Comparison of ENCODE assay signal across 8 cellular contexts in genomic region chr7:134778941-134779740, GRCh38. TPM values are rescaled to one million over a fixed set of nuclear protein-coding genes. Genes with fewer than 3 reads are reported as not detected.
DNase-seq lines count a peak whose midpoint lies in the region; ATAC-seq, FAIRE-seq and TF ChIP-seq lines count a peak whose summit lies in the region.

Gene CALD1 (plus strand): TSS chr7:134779634. CDS start chr7:134867734, 88,100 bp downstream.

- FAIRE-seq in keratinocyte (lab: Jason Lieb, UNC), result peak; percentile 99

- no peaks in the 10 kb centered on the region for H3K4me1 Mint-ChIP-seq in activated T-cell treated with anti-CD3 and anti-CD28 coated beads, Interleukin-2, amount 50 U/mL, for 4 hours (ENCODE audit: low read depth)
- no peaks in the 10 kb centered on the region for H3K4me1 Mint-ChIP-seq in immature natural killer cell

- peaks cover 46% of the 10 kb centered on the region for H3F3A ChIP-seq in smooth muscle cell (ENCODE audit: low read depth)

- dilution Hi-C loops in keratinocyte (cut with MboI; ENCODE audit: extremely low pct_ligation_motif_present, low sequenced_read_pairs), result no loop called here

- H3K9me1 ChIP-seq in keratinocyte (ENCODE audit: control insufficient read depth, extremely low read depth, insufficient read depth, low read length), result no peaks in the 10 kb centered on the region

- peaks cover under 1 to 9% of the 10 kb centered on the region in 2 experiments for H3K36me3 ChIP-seq in keratinocyte (ENCODE audit: control insufficient read depth in 2 of 2, extremely low read depth in 1 of 2, insufficient read depth in 2 of 2, low read length in 2 of 2)
- H3K36me3 ChIP-seq in smooth muscle cell (ENCODE audit: low read depth), result no peaks in the 10 kb centered on the region

- peak within 1 kb of the TSS; percentile 95 for H3K4me2 ChIP-seq in keratinocyte (ENCODE audit: control insufficient read depth, extremely low read depth, insufficient read depth, low read depth, low read length)
- H3K4me2 ChIP-seq in smooth muscle cell, result peak within 1 kb of the TSS; percentile 93

- peak within 1 kb of the TSS; percentile 55 for H2AFZ ChIP-seq in keratinocyte (ENCODE audit: control insufficient read depth, low read length)
- H2AFZ ChIP-seq in smooth muscle cell (ENCODE audit: low read depth), result no peak within 1 kb of the TSS

- TF ChIP-seq CTCF in choroid plexus epithelial cell (conservative IDR thresholded peaks at IDR 0.05; ENCODE audit: low read depth, low read length) (no peak), keratinocyte (optimal IDR thresholded peaks at IDR 0.05 in 1 of 3, IDR thresholded peaks at IDR 0.05 in 1 of 3, conservative IDR thresholded peaks at IDR 0.05 in 1 of 3; ENCODE audit: extremely low read depth in 1 of 3, insufficient read depth in 2 of 3, low read length in 3 of 3) (no peak), smooth muscle cell (IDR thresholded peaks at IDR 0.05; ENCODE audit: borderline replicate concordance, insufficient read depth, poor library complexity, severe bottlenecking) (no peak)

- WGBS in smooth muscle cell (ENCODE audit: low lambda C conversion rate), result 9% methylated on average over 15 of the region's 15 CpGs

- H3K27ac ChIP-seq in keratinocyte (ENCODE audit: control insufficient read depth, insufficient read depth, low read length) (peak within 1 kb of the TSS; percentile 86), smooth muscle cell (ENCODE audit: low read depth) (peak within 1 kb of the TSS; percentile 92)

- no peak within 1 kb of the TSS for H3K27ac Mint-ChIP-seq in immature natural killer cell

- no peaks in the 10 kb centered on the region for H4K20me1 ChIP-seq in keratinocyte (ENCODE audit: control insufficient read depth, extremely low read depth, insufficient read depth, low read length)
- peaks cover 47% of the 10 kb centered on the region for H4K20me1 ChIP-seq in smooth muscle cell (ENCODE audit: low read depth)

- H3K9me3 Mint-ChIP-seq in activated T-cell treated with anti-CD3 and anti-CD28 coated beads, Interleukin-2, amount 50 U/mL, for 4 hours, result no peaks in the 10 kb centered on the region
- H3K9me3 Mint-ChIP-seq in immature natural killer cell, result no peaks in the 10 kb centered on the region

- H3K4me1 ChIP-seq in keratinocyte (ENCODE audit: control insufficient read depth, extremely low read depth, insufficient read depth, low read length) (peaks cover 37% of the 10 kb centered on the region), smooth muscle cell (ENCODE audit: low read depth) (peaks cover 26% of the 10 kb centered on the region)

- no peak for ATAC-seq in activated T-cell treated with anti-CD3 and anti-CD28 coated beads, Interleukin-2, amount 50 U/mL, for 4 hours

- H3K79me2 ChIP-seq in keratinocyte (ENCODE audit: control insufficient read depth, insufficient read depth, low read length), result peaks cover 45% of the 10 kb centered on the region
- peaks cover 51% of the 10 kb centered on the region for H3K79me2 ChIP-seq in smooth muscle cell (ENCODE audit: low read depth)

- H3K9ac ChIP-seq in keratinocyte (ENCODE audit: control insufficient read depth, extremely low read depth, insufficient read depth, low read length) (peak within 1 kb of the TSS; percentile 84), smooth muscle cell (ENCODE audit: low read depth) (peak within 1 kb of the TSS; percentile 87)

- peak; percentile 42 for DNase-seq in NCI-H82 (lab: John Stamatoyannopoulos, UW)
- no peak for DNase-seq in NCI-H82 treated with DMSO at 0.1 percent for 48 hours (lab: John Stamatoyannopoulos, UW; ENCODE audit: unreplicated experiment)
- peak; percentile 99 for DNase-seq in choroid plexus epithelial cell (ENCODE audit: low read depth)
- peak; percentile 86 for DNase-seq in keratinocyte (ENCODE audit: low read depth, low spot score)
- DNase-seq in smooth muscle cell (lab: John Stamatoyannopoulos, UW; ENCODE audit: unreplicated experiment), result peak; percentile 21
- DNase-seq in SIG-M5 treated with dmso at 0.1 percent for 504 hours (lab: John Stamatoyannopoulos, UW; ENCODE audit: unreplicated experiment), result no peak
- DNase-seq in activated T-cell treated with anti-CD3 and anti-CD28 coated beads, Interleukin-2, amount 50 U/mL, for 4 hours, result no peak
- no peak for DNase-seq in immature natural killer cell

- H3K9me3 ChIP-seq in keratinocyte (ENCODE audit: control insufficient read depth, low read depth, low read length), result no peaks in the 10 kb centered on the region
- H3K9me3 ChIP-seq in smooth muscle cell (replicated peaks; ENCODE audit: low read depth), result no peaks in the 10 kb centered on the region

- H3K4me3 ChIP-seq in choroid plexus epithelial cell (ENCODE audit: low read depth, low read length) (peak within 1 kb of the TSS; percentile 69), keratinocyte (ENCODE audit: control insufficient read depth in 2 of 3, extremely low read depth in 1 of 3, insufficient read depth in 2 of 3, low read depth in 1 of 3, low read length in 3 of 3) (peak within 1 kb of the TSS; percentile 66 to 93 (median 90)), smooth muscle cell (peak within 1 kb of the TSS; percentile 89)

- H3K27me3 Mint-ChIP-seq in activated T-cell treated with anti-CD3 and anti-CD28 coated beads, Interleukin-2, amount 50 U/mL, for 4 hours (ENCODE audit: low read depth), result no peaks in the 10 kb centered on the region
- H3K27me3 Mint-ChIP-seq in immature natural killer cell (ENCODE audit: low read depth in 3 of 3), result peaks cover 0 to 6% (median 4%) of the 10 kb centered on the region in 3 donors

- no peak within 1 kb of the TSS for H3K4me3 Mint-ChIP-seq in activated T-cell treated with anti-CD3 and anti-CD28 coated beads, Interleukin-2, amount 50 U/mL, for 4 hours
- no peak within 1 kb of the TSS for H3K4me3 Mint-ChIP-seq in immature natural killer cell

- no peaks in the 10 kb centered on the region for H3K36me3 Mint-ChIP-seq in activated T-cell treated with anti-CD3 and anti-CD28 coated beads, Interleukin-2, amount 50 U/mL, for 4 hours (ENCODE audit: insufficient read depth)
- H3K36me3 Mint-ChIP-seq in immature natural killer cell, result no peaks in the 10 kb centered on the region

- H3K27me3 ChIP-seq in keratinocyte (ENCODE audit: control insufficient read depth, extremely low read depth, insufficient read depth, low read length), result no peaks in the 10 kb centered on the region
- no peaks in the 10 kb centered on the region for H3K27me3 ChIP-seq in smooth muscle cell (ENCODE audit: low read depth)

RNA-seq across cellular contexts. Expression of gene CALD1, which starts in this region (rescaled TPM):
- polyA plus RNA-seq in keratinocyte (169 to 229 TPM (median 198 TPM) in 3 replicates), smooth muscle cell (1,552 and 1,869 TPM in 2 replicates), immature natural killer cell (under 1 TPM in 2 of 3 donors, not detected in 1; 0.06 to 0.07 TPM)
- 135 TPM for polyA plus RNA-seq in keratinocyte (2011; ENCODE audit: low read depth)
- 175 and 262 TPM in 2 replicates for polyA plus RNA-seq in keratinocyte (2011; cell fraction: cytosol; rRNA removed)
- polyA plus RNA-seq in keratinocyte (2011; cell fraction: nucleus; rRNA removed), result 308 and 349 TPM in 2 replicates
- polyA plus RNA-seq in keratinocyte (2012; ENCODE audit: low replicate concordance), result 55.2 and 198 TPM in 2 replicates
- polyA minus RNA-seq in keratinocyte, result 79.3 to 202 TPM (median 169 TPM) in 3 replicates
- 127 TPM for polyA minus RNA-seq in keratinocyte (2011; cell fraction: cytosol; rRNA and poly(A)+ RNA removed)
- polyA minus RNA-seq in keratinocyte (2011; cell fraction: nucleus; rRNA and poly(A)+ RNA removed), result 125 and 268 TPM in 2 replicates
- 948 and 1,024 TPM in 2 replicates for total RNA-seq in smooth muscle cell
- total RNA-seq in activated T-cell treated with anti-CD3 and anti-CD28 coated beads, Interleukin-2, amount 50 U/mL, for 4 hours, result 1 to 10 TPM; 1.4 to 2.7 (median 1.6) TPM

Comparison
In these comparisons a context has a peak if more than half of its experiments do, and no peak if none do; other contexts are left out.
1. RNA of gene CALD1 (total RNA-seq): 948 to 1,024 TPM in smooth muscle cell; 1.4 to 2.7 TPM in activated T-cell treated with anti-CD3 and anti-CD28 coated beads, Interleukin-2, amount 50 U/mL, for 4 hours; every median in the first group is over 100 times any median in the second.
2. RNA of gene CALD1 (polyA plus RNA-seq): 1,552 to 1,869 TPM in smooth muscle cell and 55.2 to 349 TPM in keratinocyte; 0.06 to 0.07 TPM in immature natural killer cell; every median in the first group is over 10 times any median in the second.
3. DNase-seq: peak in NCI-H82 (single experiment), choroid plexus epithelial cell (single experiment), keratinocyte (single experiment) and smooth muscle cell (single experiment); none in NCI-H82 treated with DMSO at 0.1 percent for 48 hours (single experiment), SIG-M5 treated with dmso at 0.1 percent for 504 hours (single experiment), activated T-cell treated with anti-CD3 and anti-CD28 coated beads, Interleukin-2, amount 50 U/mL, for 4 hours (single experiment) and immature natural killer cell (0 of 3).
4. Peak in every context shown above with its lines, with median percentiles within 50 percentile points of each other: H3K4me3 ChIP-seq.